In the genomic region with DNA sequence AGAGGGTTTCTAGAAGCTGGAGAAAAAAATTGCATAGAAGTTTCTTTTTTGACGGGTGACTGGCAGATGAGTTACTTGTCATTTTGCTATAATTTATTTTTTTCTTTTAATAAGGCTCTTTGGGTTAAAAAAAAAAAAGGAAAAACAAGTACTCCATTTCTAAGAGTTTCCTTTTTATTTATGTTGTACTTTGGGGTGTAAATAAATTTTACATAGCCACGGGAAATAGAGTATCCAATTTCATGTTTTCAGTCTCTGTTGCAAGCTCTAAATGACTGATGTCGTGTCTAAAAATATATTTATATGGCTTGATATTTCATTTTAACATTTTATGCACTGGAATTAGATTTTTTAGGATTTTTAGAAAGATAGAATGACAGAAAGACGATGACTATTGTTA, we compare ENCODE assay signal across 20 cellular contexts. TPM values are rescaled to one million over a fixed set of nuclear protein-coding genes. Genes with fewer than 3 reads are reported as not detected.
"Had no signal": no experiment of that assay in that cellular context is flagged by ENCODE, and none has a peak within 500 bp of the region (broad histone marks: within the 10 kb centered on the region; RNA-seq: fewer than 3 reads in every experiment).

No MANE protein-coding gene starts in this region.

- H3K9me3 Mint-ChIP-seq: activated naive CD4-positive, alpha-beta T cell treated with anti-CD3 and anti-CD28 coated beads, Interleukin-2, amount 50 U/mL, for 24 hours; activated T-cell treated with anti-CD3 and anti-CD28 coated beads, Interleukin-2, amount 50 U/mL, for 24 hours; memory B cell; natural killer cell; stimulated activated naive CD8-positive, alpha-beta T cell treated with anti-CD3 and anti-CD28 coated beads, Interleukin-15, amount 100 ng/mL, for 72 hours had no signal

- H3K36me3 Mint-ChIP-seq: activated CD8-positive, alpha-beta memory T cell treated with anti-CD3 and anti-CD28 coated beads, Interleukin-2, amount 10 ng/mL, durations not matched to agents 7 days and 5 days; activated naive CD4-positive, alpha-beta T cell treated with anti-CD3 and anti-CD28 coated beads, Interleukin-2, amount 50 U/mL, for 24 hours; memory B cell; natural killer cell; T-cell had no signal

- H3K4me3 ChIP-seq: adrenal gland, cardiac muscle cell, left lung, mucosa of descending colon, testis had no signal

- DNase-seq: activated CD4-positive, alpha-beta T cell treated with anti-CD3 and anti-CD28 coated beads, Interleukin-2, amount 50 U/mL, for 48 hours; activated CD8-positive, alpha-beta memory T cell treated with anti-CD3 and anti-CD28 coated beads, Interleukin-2, amount 10 ng/mL, durations not matched to agents 7 days and 5 days; activated effector memory CD4-positive, alpha-beta T cell treated with Interleukin-2 at 50 U/mL for 16 hours; activated T-cell treated with anti-CD3 and anti-CD28 coated beads, Interleukin-2, amount 50 U/mL, for 24 hours; adrenal gland; erythroblast; hypothalamus; kidney; left lung; mucosa of descending colon; natural killer cell; occipital lobe; right cardiac atrium; stimulated activated naive CD8-positive, alpha-beta T cell treated with anti-CD3 and anti-CD28 coated beads, Interleukin-15, amount 100 ng/mL, for 72 hours; T-cell; T1000; testis had no signal

- H3K4me3 Mint-ChIP-seq: activated CD8-positive, alpha-beta memory T cell treated with anti-CD3 and anti-CD28 coated beads, Interleukin-2, amount 10 ng/mL, durations not matched to agents 7 days and 5 days; activated naive CD4-positive, alpha-beta T cell treated with anti-CD3 and anti-CD28 coated beads, Interleukin-2, amount 50 U/mL, for 24 hours; activated T-cell treated with anti-CD3 and anti-CD28 coated beads, Interleukin-2, amount 50 U/mL, for 24 hours; memory B cell; natural killer cell; stimulated activated naive CD8-positive, alpha-beta T cell treated with anti-CD3 and anti-CD28 coated beads, Interleukin-15, amount 100 ng/mL, for 72 hours; T-cell had no signal

- H3K27ac Mint-ChIP-seq: activated CD8-positive, alpha-beta memory T cell treated with anti-CD3 and anti-CD28 coated beads, Interleukin-2, amount 10 ng/mL, durations not matched to agents 7 days and 5 days; activated naive CD4-positive, alpha-beta T cell treated with anti-CD3 and anti-CD28 coated beads, Interleukin-2, amount 50 U/mL, for 24 hours; activated T-cell treated with anti-CD3 and anti-CD28 coated beads, Interleukin-2, amount 50 U/mL, for 24 hours; memory B cell; natural killer cell; stimulated activated naive CD8-positive, alpha-beta T cell treated with anti-CD3 and anti-CD28 coated beads, Interleukin-15, amount 100 ng/mL, for 72 hours; T-cell had no signal

- H3K27ac ChIP-seq: adrenal gland, cardiac muscle cell, left lung, testis had no signal

- H3K9me3 ChIP-seq: adrenal gland, left lung, mucosa of descending colon, testis had no signal

- H3K27me3 ChIP-seq: testis had no signal

- H3K4me1 Mint-ChIP-seq: natural killer cell had no signal

- H3K4me1 ChIP-seq: testis had no signal

- H3K36me3 ChIP-seq: adrenal gland, cardiac muscle cell, left lung had no signal

RNA-seq across cellular contexts. Expression of a gene that starts 3.3 kb away (rescaled TPM):
- total RNA-seq: activated CD8-positive, alpha-beta memory T cell treated with anti-CD3 and anti-CD28 coated beads, Interleukin-2, amount 10 ng/mL, durations not matched to agents 7 days and 5 days; natural killer cell had no signal
